ENCODE assay signal across 8 cellular contexts in genomic region chr2:102082591-102083586, GRCh38. TPM values are rescaled to one million over a fixed set of nuclear protein-coding genes. Genes with fewer than 3 reads are reported as not detected.
DNase-seq lines count a peak whose midpoint lies in the region; ATAC-seq, FAIRE-seq and TF ChIP-seq lines count a peak whose summit lies in the region.

No MANE protein-coding gene starts in this region.

- peaks cover 0 to 3% of the 10 kb centered on the region in 2 donors for H3K4me1 ChIP-seq in small intestine (ENCODE audit: control insufficient read depth in 2 of 2, insufficient read depth in 1 of 2, low read depth in 1 of 2, low read length in 1 of 2)

- H3K27me3 ChIP-seq in small intestine (ENCODE audit: control insufficient read depth in 2 of 2, insufficient read depth in 2 of 2, low read length in 2 of 2) (no peaks in the 10 kb centered on the region), H7 (ENCODE audit: control insufficient read depth, insufficient read depth, low read length) (no peaks in the 10 kb centered on the region)

- no peaks in the 10 kb centered on the region for H3K9me3 ChIP-seq in small intestine (ENCODE audit: control insufficient read depth, low read depth)

- H3K36me3 ChIP-seq in small intestine (ENCODE audit: control insufficient read depth in 2 of 2, insufficient read depth in 2 of 2, low read length in 2 of 2): no peaks in the 10 kb centered on the region
- no peaks in the 10 kb centered on the region for H3K36me3 ChIP-seq in H7 (replicated peaks; ENCODE audit: control insufficient read depth, insufficient read depth, low read length)

- DNase-seq in GM04504 (ENCODE audit: low read depth) (peak; percentile 38), M059J (ENCODE audit: low read depth) (peak; percentile 84), foreskin fibroblast (peak; percentile 90), small intestine (peak; percentile 29), GM19240 (ENCODE audit: insufficient read length, low spot score) (no peak), H7 (no peak)
- peak; percentile 74 for DNase-seq in activated CD8-positive, alpha-beta memory T cell treated with anti-CD3 and anti-CD28 coated beads, Interleukin-2, amount 50 U/mL, for 48 hours

- H3K27ac ChIP-seq in small intestine (ENCODE audit: low read depth in 1 of 2, low read length in 1 of 2): peak overlapping the region in 1 of 2 donors; percentile 67

- no peak for TF ChIP-seq CTCF in foreskin fibroblast (IDR thresholded peaks at IDR 0.05; ENCODE audit: low read depth, low read length)

- H3K4me3 ChIP-seq in foreskin fibroblast (ENCODE audit: low read depth in 1 of 2, low read length in 2 of 2) (no peak overlapping the region), small intestine (ENCODE audit: low read depth in 1 of 2, low read length in 2 of 2) (no peak overlapping the region), H7 (ENCODE audit: insufficient read depth, low read depth, low read length) (no peak overlapping the region)

- WGBS in small intestine, 3 donors: 42 to 55% (median 50%) methylated on average over 11 of the region's 11 CpGs

- peak; percentile 81 for ATAC-seq in GM21786 (IDR thresholded peaks at IDR 0.05; ENCODE audit: unreplicated experiment)

- no peak for FAIRE-seq in small intestine (lab: Jason Lieb, UNC)

RNA-seq across cellular contexts. Expression of gene IL1R1, which starts 59.7 kb away (rescaled TPM):
- total RNA-seq in M059J (2014; rRNA removed; shearing (Covaris generic)): 7.9 and 12.4 TPM in 2 replicates
- 10 to 100 TPM in 2 of 3 donors, 1 to 10 TPM in 1; 2.9 to 36.7 (median 18.4) TPM for polyA plus RNA-seq in small intestine
- total RNA-seq in H7 (2014; rRNA removed; shearing (Covaris generic)): 0.04 and 1.0 TPM in 2 replicates

Comparison
In these comparisons a context has a peak if more than half of its experiments do, and no peak if none do; other contexts are left out.
1. DNase-seq: peak in GM04504 (single experiment), M059J (single experiment), activated CD8-positive, alpha-beta memory T cell treated with anti-CD3 and anti-CD28 coated beads, Interleukin-2, amount 50 U/mL, for 48 hours (single experiment), foreskin fibroblast (2 of 2) and small intestine (single experiment); none in GM19240 (single experiment) and H7 (single experiment).